ENCODE assay signal across 8 cellular contexts in genomic region chr19:708154-709141, GRCh38. TPM values are rescaled to one million over a fixed set of nuclear protein-coding genes. Genes with fewer than 3 reads are reported as not detected.
DNase-seq lines count a peak whose midpoint lies in the region; ATAC-seq and TF ChIP-seq lines count a peak whose summit lies in the region.

Gene PALM (plus strand): TSS chr19:708935. CDS start chr19:709147, 212 bp downstream.

- no peaks in the 10 kb centered on the region for H3K79me2 ChIP-seq in GM23248 (ENCODE audit: insufficient read depth)

- no peaks in the 10 kb centered on the region for H3K9me2 ChIP-seq in GM23248 (ENCODE audit: insufficient read depth)

- no peaks in the 10 kb centered on the region for H4K20me1 ChIP-seq in GM23248 (ENCODE audit: insufficient read depth)

- intact Hi-C loops in heart right ventricle (cut with DNase I), result no loop called here

- no peak within 1 kb of the TSS for H2AFZ ChIP-seq in GM23248

- H3K4me2 ChIP-seq in GM23248 (ENCODE audit: unreplicated experiment), result no peak within 1 kb of the TSS

- DNase-seq in GM23248 (no peak), heart right ventricle (peak in 1 of 2 donors; percentile 58), pulmonary artery endothelial cell (ENCODE audit: low read depth, low spot score) (no peak), activated gamma-delta T cell (lab: John Stamatoyannopoulos, UW) (no peak), middle frontal gyrus (ENCODE audit: extremely low spot score, low spot score) (no peak)

- H3K4me3 ChIP-seq in GM23248 (peak within 1 kb of the TSS; percentile 42; the same call in 1 of the 2 replicates), heart right ventricle (peak within 1 kb of the TSS; percentile 44 to 83 (median 70))

- no peaks in the 10 kb centered on the region for H3K9me3 ChIP-seq in GM23248 (ENCODE audit: low read depth)
- H3K9me3 ChIP-seq in heart right ventricle, result peaks cover 0 to 6% (median 0%) of the 10 kb centered on the region in 11 donors

- peak in 7 of 9 donors; percentile 14 to 51 (median 33) for TF ChIP-seq CTCF in heart right ventricle (IDR thresholded peaks at IDR 0.05)

- H3K9ac ChIP-seq in GM23248, result no peak within 1 kb of the TSS

- in situ Hi-C loops in GM23248 (cut with MboI), result no loop called here

- peaks cover 15% of the 10 kb centered on the region; the same call in 1 of the 2 replicates for H3K27me3 ChIP-seq in GM23248 (replicated peaks; ENCODE audit: insufficient read depth)
- peaks cover 0 to 26% (median 0%) of the 10 kb centered on the region in 7 donors for H3K27me3 ChIP-seq in heart right ventricle

- H3K4me1 ChIP-seq in GM23248 (ENCODE audit: insufficient read depth) (no peaks in the 10 kb centered on the region), heart right ventricle (peaks cover 0 to 34% (median 19%) of the 10 kb centered on the region in 9 donors)

- peak; percentile 42; the same call in 2 of the 3 replicates for ATAC-seq in SK-N-SH treated with all-trans-retinoic acid at 6 μM for 48 hours
- ATAC-seq in heart right ventricle, result peak in 4 of 8 donors; percentile 19 to 47 (median 26)
- no peak for ATAC-seq in GM21825 (IDR thresholded peaks at IDR 0.05; ENCODE audit: unreplicated experiment)
- no peak for ATAC-seq in HG03565 (IDR thresholded peaks at IDR 0.05; ENCODE audit: unreplicated experiment)

- H3F3A ChIP-seq in GM23248 (ENCODE audit: insufficient read depth), result peaks cover 7% of the 10 kb centered on the region; the same call in 1 of the 2 replicates

- H3K36me3 ChIP-seq in GM23248 (ENCODE audit: low read depth), result no peaks in the 10 kb centered on the region
- H3K36me3 ChIP-seq in heart right ventricle, result peaks cover 0 to 4% (median 0%) of the 10 kb centered on the region in 9 donors

- H3K27ac ChIP-seq in GM23248 (no peak within 1 kb of the TSS), heart right ventricle (peak within 1 kb of the TSS; percentile 80 to 95 (median 89))

- WGBS in GM23248 (ENCODE audit: low coverage in 1 of 2, low lambda C conversion rate in 2 of 2, missing lambda C conversion rate in 2 of 2), 2 experiments, result 19 to 30% methylated on average over 15 to 29 of the region's 93 CpGs
- WGBS in heart right ventricle, 2 donors, result 10 to 14% methylated on average over 37 to 79 of the region's 93 CpGs

TF ChIP-seq in SK-N-SH treated with all-trans-retinoic acid at 6 μM for 48 hours, 23 proteins besides CTCF, POLR2A, EP300 and RAD21:
- TF ChIP-seq ESRRG (CRISPR knock-in tag; IDR thresholded peaks at IDR 0.05) (no peak), BACH2 (CRISPR knock-in tag; IDR thresholded peaks at IDR 0.05; ENCODE audit: borderline replicate concordance) (no peak), OSR1 (CRISPR knock-in tag; IDR thresholded peaks at IDR 0.05) (no peak), TCF4 (CRISPR knock-in tag; IDR thresholded peaks at IDR 0.05; ENCODE audit: borderline replicate concordance) (no peak), CSRNP3 (CRISPR knock-in tag; IDR thresholded peaks at IDR 0.05) (no peak), CSDC2 (CRISPR knock-in tag; IDR thresholded peaks at IDR 0.05) (no peak), ZFP3 (CRISPR knock-in tag; IDR thresholded peaks at IDR 0.05) (no peak)
- TF ChIP-seq, protein P1, sequence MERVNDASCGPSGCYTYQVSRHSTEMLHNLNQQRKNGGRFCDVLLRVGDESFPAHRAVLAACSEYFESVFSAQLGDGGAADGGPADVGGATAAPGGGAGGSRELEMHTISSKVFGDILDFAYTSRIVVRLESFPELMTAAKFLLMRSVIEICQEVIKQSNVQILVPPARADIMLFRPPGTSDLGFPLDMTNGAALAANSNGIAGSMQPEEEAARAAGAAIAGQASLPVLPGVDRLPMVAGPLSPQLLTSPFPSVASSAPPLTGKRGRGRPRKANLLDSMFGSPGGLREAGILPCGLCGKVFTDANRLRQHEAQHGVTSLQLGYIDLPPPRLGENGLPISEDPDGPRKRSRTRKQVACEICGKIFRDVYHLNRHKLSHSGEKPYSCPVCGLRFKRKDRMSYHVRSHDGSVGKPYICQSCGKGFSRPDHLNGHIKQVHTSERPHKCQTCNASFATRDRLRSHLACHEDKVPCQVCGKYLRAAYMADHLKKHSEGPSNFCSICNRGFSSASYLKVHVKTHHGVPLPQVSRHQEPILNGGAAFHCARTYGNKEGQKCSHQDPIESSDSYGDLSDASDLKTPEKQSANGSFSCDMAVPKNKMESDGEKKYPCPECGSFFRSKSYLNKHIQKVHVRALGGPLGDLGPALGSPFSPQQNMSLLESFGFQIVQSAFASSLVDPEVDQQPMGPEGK (CRISPR knock-in tag; IDR thresholded peaks at IDR 0.05; ENCODE audit: borderline replicate concordance), result no peak
TF ChIP-seq in SK-N-SH treated with all-trans-retinoic acid at 6 μM for 48 hours: peak in this region for 0.

RNA-seq across cellular contexts. Expression of gene PALM, which starts in this region (rescaled TPM):
- total RNA-seq in GM23248 (2014; rRNA removed; shearing (Covaris generic)), result 2.5 and 2.7 TPM in 2 replicates
- polyA plus RNA-seq in GM23248 (2016; fragmentation: Nextera tagmentation; extraction: Ambion mirVana) (0.32 and 0.36 TPM in 2 replicates), heart right ventricle (10 to 100 TPM; 18.9 to 36.7 TPM)
- total RNA-seq in heart right ventricle (10 to 100 TPM; 12.5 to 33.0 (median 17.7) TPM), pulmonary artery endothelial cell (14.3 and 23.0 TPM in 2 replicates)

Comparison
In these comparisons a context has a peak if more than half of its experiments do, and no peak if none do; other contexts are left out.
1. RNA of gene PALM (polyA plus RNA-seq): 18.9 to 36.7 TPM in heart right ventricle; 0.32 to 0.36 TPM in GM23248; every median in the first group is over 10 times any median in the second.